In the genomic region with DNA sequence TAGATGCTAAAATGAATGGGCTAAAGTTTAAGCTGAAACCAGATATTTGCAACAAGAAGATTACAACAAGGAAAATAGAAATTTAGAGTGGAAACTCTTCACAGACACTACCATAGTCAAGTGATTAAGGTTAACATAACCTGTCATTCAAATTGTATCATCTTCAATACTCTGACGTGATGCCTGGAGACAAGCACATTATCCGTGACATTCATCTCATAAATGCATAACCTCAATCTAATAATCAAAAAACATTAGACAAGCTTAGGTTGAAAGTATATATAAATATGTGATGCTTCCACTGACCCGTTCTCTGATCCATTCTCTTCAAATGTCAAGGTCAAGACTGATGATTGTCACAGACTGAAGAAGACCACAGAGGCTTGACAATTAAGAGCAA, we compare ENCODE assay signal across 29 cellular contexts.
"Had no signal": no experiment of that assay in that cellular context is flagged by ENCODE, and none has a peak within 500 bp of the region (broad histone marks: within the 10 kb centered on the region; RNA-seq: fewer than 3 reads in every experiment).

No MANE protein-coding gene starts in this region.

- H3K27me3 ChIP-seq: colonic mucosa, dorsolateral prefrontal cortex, esophagus muscularis mucosa, esophagus squamous epithelium, foreskin keratinocyte, gastrocnemius medialis, gastroesophageal sphincter, heart left ventricle, heart right ventricle had no signal

- ATAC-seq: effector memory CD8-positive, alpha-beta T cell; esophagus mucosa; foreskin keratinocyte; gastrocnemius medialis; gastroesophageal sphincter; heart left ventricle; heart right ventricle had no signal

- H3K36me3 ChIP-seq: colonic mucosa, esophagus muscularis mucosa, esophagus squamous epithelium, gastrocnemius medialis, gastroesophageal sphincter, heart left ventricle, heart right ventricle had no signal

- H3K27me3 Mint-ChIP-seq: dendritic cell treated with granulocyte-macrophage colony-stimulating factor and Interleukin-4, amounts not matched to agents 40 ng/mL and 50 ng/mL, for 4 days; effector memory CD8-positive, alpha-beta T cell had no signal

- H3K27ac ChIP-seq: colonic mucosa, coronary artery, dorsolateral prefrontal cortex, epithelial cell of prostate, esophagus muscularis mucosa, esophagus squamous epithelium, foreskin keratinocyte, gastrocnemius medialis, gastroesophageal sphincter, heart left ventricle, heart right ventricle had no signal

- H3K9me3 ChIP-seq: colonic mucosa, esophagus muscularis mucosa, esophagus squamous epithelium, gastrocnemius medialis, gastroesophageal sphincter, heart left ventricle, heart right ventricle had no signal

- H3K4me1 ChIP-seq: colonic mucosa, esophagus muscularis mucosa, esophagus squamous epithelium, foreskin keratinocyte, gastrocnemius medialis, gastroesophageal sphincter, heart right ventricle had no signal

- H3K4me3 ChIP-seq: colonic mucosa, coronary artery, dorsolateral prefrontal cortex, esophagus muscularis mucosa, esophagus squamous epithelium, gastrocnemius medialis, gastroesophageal sphincter, heart left ventricle, heart right ventricle had no signal

- H3K27ac Mint-ChIP-seq: dendritic cell treated with granulocyte-macrophage colony-stimulating factor and Interleukin-4, amounts not matched to agents 40 ng/mL and 50 ng/mL, for 4 days; effector memory CD8-positive, alpha-beta T cell; endodermal cell had no signal

- FAIRE-seq: colon, endometrium, endothelial cell of umbilical vein, frontal cortex had no signal

- H3K4me1 Mint-ChIP-seq: endodermal cell had no signal

- DNase-seq: colonic mucosa; cortex of kidney; dermis blood vessel endothelial cell; dorsolateral prefrontal cortex; effector CD4-positive, alpha-beta T cell; effector CD8-positive, alpha-beta T cell; effector memory CD4-positive, alpha-beta T cell; effector memory CD8-positive, alpha-beta T cell; endodermal cell; erythroblast; esophagus squamous epithelium; foreskin fibroblast; foreskin keratinocyte; foreskin melanocyte; gastrocnemius medialis; glutamatergic neuron; head of caudate nucleus; heart left ventricle; heart right ventricle had no signal

- H3K9me3 Mint-ChIP-seq: dendritic cell treated with granulocyte-macrophage colony-stimulating factor and Interleukin-4, amounts not matched to agents 40 ng/mL and 50 ng/mL, for 4 days; endodermal cell had no signal

- H3K4me3 Mint-ChIP-seq: dendritic cell treated with granulocyte-macrophage colony-stimulating factor and Interleukin-4, amounts not matched to agents 40 ng/mL and 50 ng/mL, for 4 days; effector memory CD8-positive, alpha-beta T cell; endodermal cell had no signal
